ENCODE assay signal across 9 cellular contexts in genomic region chrX:21940356-21940829, GRCh38. TPM values are rescaled to one million over a fixed set of nuclear protein-coding genes. Genes with fewer than 3 reads are reported as not detected.
A peak's percentile ranks its signal among the peaks of the same experiment; 100 is the strongest.
DNase-seq lines count a peak whose midpoint lies in the region; ATAC-seq, FAIRE-seq and TF ChIP-seq lines count a peak whose summit lies in the region.
"Had no signal": no experiment of that assay in that cellular context is flagged by ENCODE, and none has a peak within 500 bp of the region (broad histone marks: within the 10 kb centered on the region; RNA-seq: fewer than 3 reads in every experiment).

TSS of gene SMS (plus strand) at chrX:21940709. CDS start at chrX:21940825, 116 bp downstream.

- H3K4me3 Mint-ChIP-seq in WTC11: peak within 1 kb of the TSS; percentile 70

- no peaks in the 10 kb centered on the region for H3K4me1 ChIP-seq in kidney (ENCODE audit: control insufficient read depth in 1 of 2, insufficient read depth in 1 of 2, low read depth in 1 of 2, low read length in 2 of 2)

- peak within 1 kb of the TSS in 1 of 2 donors; percentile 51 for H3K9ac ChIP-seq in kidney (ENCODE audit: low read length in 2 of 2)

- H3K4me3 ChIP-seq in kidney (ENCODE audit: low read length in 2 of 2): peak within 1 kb of the TSS; percentile 55 to 56

- POLR2A ChIA-PET in WTC11 (lab: Charles Lee): no interaction called here

- 0 out of 2 replicates have a peak within 1 kb of the TSS, but pooled peaks have one; percentile 74 for H3K27ac Mint-ChIP-seq in WTC11

- DNase-seq in NCI-H345 (lab: John Stamatoyannopoulos, UW) (peak; percentile 78), NCI-H345 treated with DMSO at 0.1 percent for 48 hours (lab: John Stamatoyannopoulos, UW; ENCODE audit: unreplicated experiment) (no peak), NCI-H2107 treated with DMSO at 0.1 percent for 48 hours (lab: John Stamatoyannopoulos, UW; ENCODE audit: unreplicated experiment) (peak; percentile 67), WTC11 (ENCODE audit: low spot score) (peak; percentile 54), kidney (peak; percentile 91)
- DNase-seq in central memory CD4-positive, alpha-beta T cell: peak; percentile 26
- peak; percentile 32 to 49 (median 32) for DNase-seq in stimulated activated CD4-positive, alpha-beta T cell treated with anti-CD3 and anti-CD28 coated beads, Interleukin-12 subunit alpha, Interleukin-12 subunit beta, amount 100 ng/mL, for 48 hours (ENCODE audit: low read depth in 2 of 3, low spot score in 1 of 3)

- no peaks in the 10 kb centered on the region for H3K9me3 Mint-ChIP-seq in WTC11

- no peak for FAIRE-seq in kidney (lab: Jason Lieb, UNC)
- FAIRE-seq: G401.6 had no signal

- H3K27me3 Mint-ChIP-seq in WTC11 (ENCODE audit: low read depth): no peaks in the 10 kb centered on the region

- H3K36me3 Mint-ChIP-seq in WTC11: no peaks in the 10 kb centered on the region

- H3K27ac ChIP-seq in kidney (ENCODE audit: low read depth in 2 of 2, low read length in 2 of 2): peak within 1 kb of the TSS; percentile 63 to 67

- intact Hi-C loops in kidney (cut with DNase I): no loop called here

- ATAC-seq in HG02973 (IDR thresholded peaks at IDR 0.05; ENCODE audit: unreplicated experiment) (peak; percentile 62), WTC11 (peak; percentile 72)

- CTCF ChIA-PET in WTC11 (lab: Charles Lee): no interaction called here

- peaks cover 37% of the 10 kb centered on the region for H3K4me1 Mint-ChIP-seq in WTC11

- no peaks in the 10 kb centered on the region for H3K9me3 ChIP-seq in kidney (ENCODE audit: control insufficient read depth in 1 of 2, low read length in 2 of 2)

- no peaks in the 10 kb centered on the region for H3K36me3 ChIP-seq in kidney (ENCODE audit: control insufficient read depth in 1 of 2, insufficient read depth in 2 of 2, low read length in 2 of 2)

- TF ChIP-seq CTCF in WTC11 (IDR thresholded peaks at IDR 0.05) (no peak), kidney (IDR thresholded peaks at IDR 0.05; ENCODE audit: borderline replicate concordance, extremely low read depth, insufficient read depth) (no peak)

TF ChIP-seq in WTC11, 78 proteins besides CTCF, POLR2A, EP300 and RAD21:
- TF ChIP-seq SP1 (CRISPR knock-in tag; conservative IDR thresholded peaks at IDR 0.05) (peak; percentile 39; the same call in 1 of the 2 replicates), TEAD1 (CRISPR knock-in tag; IDR thresholded peaks at IDR 0.05) (0 out of 2 replicates have a peak, but pooled peaks have one; percentile 7), ZNF425 (CRISPR knock-in tag; conservative IDR thresholded peaks at IDR 0.05) (no peak), FOXP4 (CRISPR knock-in tag; IDR thresholded peaks at IDR 0.05) (peak; percentile 23; the same call in 1 of the 2 replicates), MAX (CRISPR knock-in tag; IDR thresholded peaks at IDR 0.05) (peak; percentile 60; the same call in 1 of the 2 replicates), ETV6 (CRISPR knock-in tag; IDR thresholded peaks at IDR 0.05) (no peak), GRHL2 (CRISPR knock-in tag; IDR thresholded peaks at IDR 0.05; ENCODE audit: insufficient replicate concordance, severe bottlenecking) (no peak), FOXP1 (CRISPR knock-in tag; IDR thresholded peaks at IDR 0.05; ENCODE audit: borderline replicate concordance) (peak; percentile 65; the same call in 1 of the 2 replicates), SMAD4 (CRISPR knock-in tag; IDR thresholded peaks at IDR 0.05) (no peak), OVOL2 (CRISPR knock-in tag; IDR thresholded peaks at IDR 0.05; ENCODE audit: borderline replicate concordance) (no peak), MYBL2 (CRISPR knock-in tag; IDR thresholded peaks at IDR 0.05) (peak; percentile 66; the same call in 1 of the 2 replicates), NFATC4 (CRISPR knock-in tag; IDR thresholded peaks at IDR 0.05) (no peak), NR3C1 (CRISPR knock-in tag; conservative IDR thresholded peaks at IDR 0.05; ENCODE audit: low read depth) (0 out of 2 replicates have a peak, but pooled peaks have one; percentile 25), TCF7 (CRISPR knock-in tag; IDR thresholded peaks at IDR 0.05; ENCODE audit: low read depth) (no peak), ZNF138 (CRISPR knock-in tag; conservative IDR thresholded peaks at IDR 0.05) (no peak), ERG (CRISPR knock-in tag; IDR thresholded peaks at IDR 0.05) (no peak)

RNA-seq across cellular contexts. Expression of gene SMS, which starts in this region (rescaled TPM):
- total RNA-seq in WTC11 (2021) (170 to 173 TPM (median 172 TPM) in 3 replicates), kidney (73.6 TPM)
- polyA plus RNA-seq in kidney (ENCODE audit: insufficient read depth, low read depth, low replicate concordance): 147 TPM
